ENCODE assay signal across 16 cellular contexts in the genomic region with DNA sequence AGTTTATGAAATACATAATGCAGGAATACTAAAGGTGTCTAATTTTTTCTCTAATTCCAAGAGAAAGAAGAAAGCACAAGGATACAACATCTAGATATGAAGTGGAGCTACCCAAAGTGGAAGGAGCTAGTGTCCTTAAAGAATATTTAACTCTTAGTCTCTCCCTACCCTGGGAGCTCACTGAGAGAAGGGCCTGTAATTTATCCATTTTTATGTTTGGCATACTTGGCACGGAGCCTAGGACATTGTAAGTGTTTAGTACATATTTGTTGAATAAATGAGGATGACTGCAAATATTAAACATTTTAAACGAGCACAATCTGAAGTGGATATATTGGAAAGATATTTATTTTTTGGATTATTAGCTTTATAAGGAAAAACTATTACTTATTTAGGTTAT.
DNase-seq lines count a peak whose midpoint lies in the region; ATAC-seq and TF ChIP-seq lines count a peak whose summit lies in the region.
"Had no signal": no experiment of that assay in that cellular context is flagged by ENCODE, and none has a peak within 500 bp of the region (broad histone marks: within the 10 kb centered on the region; RNA-seq: fewer than 3 reads in every experiment).

No MANE protein-coding gene starts in this region.

- no peak overlapping the region for H3K4me2 ChIP-seq in IMR-90 (ENCODE audit: low read depth, low read length)
- H3K4me2 ChIP-seq: KMS-11 had no signal

- no peaks in the 10 kb centered on the region for H3K27me3 ChIP-seq in IMR-90 (ENCODE audit: control insufficient read depth, insufficient read depth, low read length)

- no peak overlapping the region for H2AFZ ChIP-seq in IMR-90 (replicated peaks; ENCODE audit: low read length, poor library complexity)

- H3K4me1 ChIP-seq in IMR-90 (ENCODE audit: control insufficient read depth, insufficient read depth, low read length): peaks cover 8% of the 10 kb centered on the region; the same call in 1 of the 2 replicates

- no peak overlapping the region for H2BK120ac ChIP-seq in IMR-90 (ENCODE audit: low read depth, low read length)

- H3K23ac ChIP-seq in IMR-90 (ENCODE audit: low read depth, low read length): no peak overlapping the region

- dilution Hi-C loops in IMR-90 (cut with HindIII; ENCODE audit: low sequenced_read_pairs, unreplicated experiment): no loop called here

- H4K91ac ChIP-seq in IMR-90 (ENCODE audit: insufficient read depth, low read depth, low read length): no peak overlapping the region

- no peak overlapping the region; the same call in 1 of the 2 replicates for H4K5ac ChIP-seq in IMR-90 (ENCODE audit: low read depth, low read length)

- no peak for TF ChIP-seq CTCF in IMR-90 (conservative IDR thresholded peaks at IDR 0.05; ENCODE audit: low read depth, low read length)
- TF ChIP-seq CTCF in cardiac fibroblast (IDR thresholded peaks at IDR 0.05; ENCODE audit: low read depth, low read length): no peak

- no peaks in the 10 kb centered on the region for H3K9me1 ChIP-seq in IMR-90 (ENCODE audit: insufficient read depth, low read length)

- in situ Hi-C loops in IMR-90 (cut with MboI; ENCODE audit: low sequenced_read_pairs): no loop called here

- POLR2A ChIA-PET in IMR-90 (lab: Charles Lee; ENCODE audit: unreplicated experiment): no interaction called here

- no peak overlapping the region for H3K56ac ChIP-seq in IMR-90 (ENCODE audit: extremely low read depth, insufficient read depth, low read length)

- TF ChIP-seq RAD21 in IMR-90 (IDR thresholded peaks at IDR 0.05; ENCODE audit: low read length): no peak

- no peaks in the 10 kb centered on the region for H4K20me1 ChIP-seq in IMR-90 (ENCODE audit: insufficient read depth, low read length)

- H3K9ac ChIP-seq in IMR-90 (ENCODE audit: low read depth, low read length): no peak overlapping the region
- H3K9ac ChIP-seq: KMS-11 had no signal

- DNase-seq in COR-L47 (lab: John Stamatoyannopoulos, UW): peak; percentile 16
- DNase-seq in IMR-90: peak; percentile 22
- DNase-seq in cardiac fibroblast (ENCODE audit: low read depth in 2 of 2): peak; percentile 43 to 56
- peak; percentile 8 to 22 for DNase-seq in lung microvascular endothelial cell (ENCODE audit: low read depth in 2 of 2)
- no peak for DNase-seq in activated CD4-positive, CD25-positive, alpha-beta regulatory T cell (lab: John Stamatoyannopoulos, UW)
- no peak for DNase-seq in NCI-H82 (lab: John Stamatoyannopoulos, UW)
- DNase-seq in NCI-H345 (lab: John Stamatoyannopoulos, UW): no peak
- DNase-seq in activated T-cell treated with anti-CD3 and anti-CD28 coated beads, Interleukin-2, amount 50 U/mL, for 48 hours: no peak
- DNase-seq: AML-193; Calu3; CD4-positive, CD25-positive, alpha-beta regulatory T cell; DND-41; HFFc6; NCI-H1436 treated with DMSO at 0.1 percent for 48 hours; NCI-H524 treated with DMSO at 0.1 percent for 48 hours had no signal

- no peak overlapping the region for H2AK5ac ChIP-seq in IMR-90 (ENCODE audit: low read depth, low read length)

- ATAC-seq in IMR-90 (ENCODE audit: low read depth): no peak

- no peak for TF ChIP-seq POLR2A in IMR-90 (IDR thresholded peaks at IDR 0.05; ENCODE audit: low read depth, low read length)

- H3K18ac ChIP-seq in IMR-90 (ENCODE audit: low read depth, low read length): peak overlapping the region; percentile 47; the same call in 1 of the 2 replicates

- no CpG with 5 or more reads among the region's 2 CpGs for WGBS in IMR-90 (ENCODE audit: extremely low coverage in 2 of 2, insufficient read length in 1 of 2), 2 experiments

- H3K36me3 ChIP-seq in IMR-90 (ENCODE audit: control insufficient read depth, insufficient read depth, low read length): no peaks in the 10 kb centered on the region

- no peak overlapping the region for H3K14ac ChIP-seq in IMR-90 (replicated peaks; ENCODE audit: low read depth, low read length)

- H3K27ac ChIP-seq in IMR-90 (ENCODE audit: insufficient read depth, low read length): no peak overlapping the region
- H3K27ac ChIP-seq: KMS-11 had no signal

- H3K79me1 ChIP-seq in IMR-90 (ENCODE audit: low read depth in 1 of 2, low read length in 2 of 2): no peaks in the 10 kb centered on the region

- H3K4me3 ChIP-seq in IMR-90 (ENCODE audit: insufficient read depth, low read depth, low read length) (no peak overlapping the region), cardiac fibroblast (replicated peaks in 1 of 2; ENCODE audit: low read depth in 2 of 2, low read length in 2 of 2) (no peak overlapping the region)

- H3K4ac ChIP-seq in IMR-90 (ENCODE audit: low read depth, low read length): no peak overlapping the region

- H2BK20ac ChIP-seq in IMR-90 (ENCODE audit: low read depth, low read length): no peak overlapping the region

- no peak overlapping the region for H2BK15ac ChIP-seq in IMR-90 (ENCODE audit: low read depth, low read length)

- no peaks in the 10 kb centered on the region for H3K9me3 ChIP-seq in IMR-90 (ENCODE audit: control insufficient read depth, insufficient read depth, low read length)

- no peak overlapping the region for H2AK9ac ChIP-seq in IMR-90 (replicated peaks; ENCODE audit: low read depth, low read length, poor library complexity)

- no peak overlapping the region for H2BK5ac ChIP-seq in IMR-90 (ENCODE audit: low read depth, low read length, poor library complexity, severe bottlenecking)

- intact Hi-C loops in IMR-90 (cut with micrococcal nuclease): no loop called here

- BruUV-seq in IMR-90 (replicated peaks; lab: Mats Ljungman, UMichigan): no TSS peak

- no peak overlapping the region for H4K8ac ChIP-seq in IMR-90 (ENCODE audit: low read depth in 2 of 2, low read length in 2 of 2)

- CTCF ChIA-PET in IMR-90 (lab: Yijun Ruan, JAX): no interaction called here

TF ChIP-seq in IMR-90, 13 proteins besides CTCF, POLR2A, EP300 and RAD21:
- TF ChIP-seq BHLHE40 (IDR thresholded peaks at IDR 0.05; ENCODE audit: low read depth, low read length) (no peak), CHD1 (IDR thresholded peaks at IDR 0.05; ENCODE audit: low read depth, low read length) (no peak), MAFK (IDR thresholded peaks at IDR 0.05; ENCODE audit: low read depth, low read length) (no peak), RCOR1 (IDR thresholded peaks at IDR 0.05; ENCODE audit: insufficient replicate concordance, low read length) (no peak), SMC3 (IDR thresholded peaks at IDR 0.05; ENCODE audit: low read depth, low read length) (no peak), MXI1 (IDR thresholded peaks at IDR 0.05; ENCODE audit: borderline replicate concordance, low read depth, low read length) (no peak), FOS (IDR thresholded peaks at IDR 0.05; ENCODE audit: low read depth, low read length) (no peak), CEBPB (IDR thresholded peaks at IDR 0.05; ENCODE audit: low read depth, low read length) (no peak), NFE2L2 (IDR thresholded peaks at IDR 0.05; ENCODE audit: low read depth, low read length) (no peak)
- TF ChIP-seq, protein P1, sequence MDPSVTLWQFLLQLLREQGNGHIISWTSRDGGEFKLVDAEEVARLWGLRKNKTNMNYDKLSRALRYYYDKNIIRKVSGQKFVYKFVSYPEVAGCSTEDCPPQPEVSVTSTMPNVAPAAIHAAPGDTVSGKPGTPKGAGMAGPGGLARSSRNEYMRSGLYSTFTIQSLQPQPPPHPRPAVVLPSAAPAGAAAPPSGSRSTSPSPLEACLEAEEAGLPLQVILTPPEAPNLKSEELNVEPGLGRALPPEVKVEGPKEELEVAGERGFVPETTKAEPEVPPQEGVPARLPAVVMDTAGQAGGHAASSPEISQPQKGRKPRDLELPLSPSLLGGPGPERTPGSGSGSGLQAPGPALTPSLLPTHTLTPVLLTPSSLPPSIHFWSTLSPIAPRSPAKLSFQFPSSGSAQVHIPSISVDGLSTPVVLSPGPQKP (IDR thresholded peaks at IDR 0.05; ENCODE audit: borderline replicate concordance, low read depth, low read length): no peak
- TF ChIP-seq, protein P2, sequence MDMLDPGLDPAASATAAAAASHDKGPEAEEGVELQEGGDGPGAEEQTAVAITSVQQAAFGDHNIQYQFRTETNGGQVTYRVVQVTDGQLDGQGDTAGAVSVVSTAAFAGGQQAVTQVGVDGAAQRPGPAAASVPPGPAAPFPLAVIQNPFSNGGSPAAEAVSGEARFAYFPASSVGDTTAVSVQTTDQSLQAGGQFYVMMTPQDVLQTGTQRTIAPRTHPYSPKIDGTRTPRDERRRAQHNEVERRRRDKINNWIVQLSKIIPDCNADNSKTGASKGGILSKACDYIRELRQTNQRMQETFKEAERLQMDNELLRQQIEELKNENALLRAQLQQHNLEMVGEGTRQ (IDR thresholded peaks at IDR 0.05; ENCODE audit: low read depth, low read length): no peak

Comparison
In these comparisons a context has a peak if more than half of its experiments do, and no peak if none do; other contexts are left out.
1. DNase-seq: peak in COR-L47 (single experiment), IMR-90 (single experiment), cardiac fibroblast (2 of 2) and lung microvascular endothelial cell (2 of 2); none in activated CD4-positive, CD25-positive, alpha-beta regulatory T cell (0 of 4), NCI-H82 (single experiment), NCI-H345 (single experiment) and activated T-cell treated with anti-CD3 and anti-CD28 coated beads, Interleukin-2, amount 50 U/mL, for 48 hours (0 of 2).